ENCODE assay signal across 1 cellular context in genomic region chr6:44305200-44305725, GRCh38.
TF ChIP-seq lines count a peak whose summit lies in the region.

No MANE protein-coding gene starts in this region.

TF ChIP-seq in IMR-90, 13 proteins besides CTCF, POLR2A, EP300 and RAD21:
- no peak for TF ChIP-seq RFX5 (IDR thresholded peaks at IDR 0.05; ENCODE audit: low read depth, low read length)
- no peak for TF ChIP-seq CHD1 (IDR thresholded peaks at IDR 0.05; ENCODE audit: low read depth, low read length)
- TF ChIP-seq MXI1 (IDR thresholded peaks at IDR 0.05; ENCODE audit: borderline replicate concordance, low read depth, low read length): no peak
- TF ChIP-seq ELK1 (IDR thresholded peaks at IDR 0.05; ENCODE audit: borderline replicate concordance, low read depth, low read length): no peak
- TF ChIP-seq BHLHE40 (IDR thresholded peaks at IDR 0.05; ENCODE audit: low read depth, low read length): no peak
- TF ChIP-seq MAZ (IDR thresholded peaks at IDR 0.05; ENCODE audit: borderline replicate concordance, low read depth, low read length): no peak
- TF ChIP-seq MAFK (IDR thresholded peaks at IDR 0.05; ENCODE audit: low read depth, low read length): no peak
- no peak for TF ChIP-seq USF2 (IDR thresholded peaks at IDR 0.05; ENCODE audit: low read depth, low read length)
- TF ChIP-seq FOS (IDR thresholded peaks at IDR 0.05; ENCODE audit: low read depth, low read length): no peak
- TF ChIP-seq SMC3 (IDR thresholded peaks at IDR 0.05; ENCODE audit: low read depth, low read length): no peak
- TF ChIP-seq CEBPB (IDR thresholded peaks at IDR 0.05; ENCODE audit: low read depth, low read length): no peak
- no peak for TF ChIP-seq RCOR1 (IDR thresholded peaks at IDR 0.05; ENCODE audit: insufficient replicate concordance, low read length)
- TF ChIP-seq NFE2L2 (IDR thresholded peaks at IDR 0.05; ENCODE audit: low read depth, low read length): no peak
TF ChIP-seq in IMR-90: peak in this region for 0.
